In the genomic region with DNA sequence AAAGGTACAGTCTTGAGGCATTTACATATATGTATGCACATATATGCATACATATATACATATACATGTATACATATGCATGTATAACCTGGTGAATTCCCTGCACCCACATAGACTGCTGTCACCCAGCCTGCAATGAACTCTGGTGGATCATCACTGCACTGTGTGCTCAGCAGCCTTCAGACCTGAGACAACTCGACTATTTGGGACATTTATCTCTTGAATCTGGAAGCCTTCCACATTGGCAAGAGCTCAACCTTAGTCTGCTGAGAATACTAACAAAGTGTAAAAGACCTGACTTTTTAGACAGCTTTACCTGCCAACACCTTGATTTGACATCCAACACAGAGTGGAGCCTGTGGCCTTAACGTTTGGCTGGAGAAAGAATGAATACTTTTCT, we compare ENCODE assay signal across 27 cellular contexts.
A peak's percentile ranks its signal among the peaks of the same experiment; 100 is the strongest.
DNase-seq lines count a peak whose midpoint lies in the region; ATAC-seq, FAIRE-seq and TF ChIP-seq lines count a peak whose summit lies in the region.
"Had no signal": no experiment of that assay in that cellular context is flagged by ENCODE, and none has a peak within 500 bp of the region (broad histone marks: within the 10 kb centered on the region; RNA-seq: fewer than 3 reads in every experiment).

No MANE protein-coding gene starts in this region.

- H3K36me3 ChIP-seq in liver (ENCODE audit: control insufficient read depth in 4 of 4, insufficient read depth in 3 of 4, low read depth in 1 of 4, low read length in 3 of 4) (no peaks in the 10 kb centered on the region), HepG2 (replicated peaks in 1 of 2; ENCODE audit: control insufficient read depth in 1 of 2, insufficient read depth in 2 of 2, low read length in 2 of 2) (no peaks in the 10 kb centered on the region)
- H3K36me3 ChIP-seq: BE2C, BLaER1 had no signal

- no peak overlapping the region for H3K4me2 ChIP-seq in HepG2 (ENCODE audit: low read depth, low read length)
- H3K4me2 ChIP-seq: A549, BLaER1 had no signal

- no peak for TF ChIP-seq POLR2A in HepG2 (IDR thresholded peaks at IDR 0.05; ENCODE audit: insufficient read depth in 1 of 2, low read depth in 2 of 2, low read length in 2 of 2)

- intact Hi-C loops in HepG2 (cut with micrococcal nuclease; ENCODE audit: unreplicated experiment) = no loop called here

- H3K27ac Mint-ChIP-seq in mesothelial cell of epicardium = peak overlapping the region; percentile 84
- H3K27ac Mint-ChIP-seq: CD4-positive, alpha-beta memory T cell; CD4-positive, CD25-positive, alpha-beta regulatory T cell; CD8-positive, alpha-beta memory T cell had no signal

- WGBS in liver = 30% methylated on average over 2 of the region's 2 CpGs
- WGBS in HepG2 (ENCODE audit: low lambda C conversion rate) = 0% methylated on average over 2 of the region's 2 CpGs

- no peaks in the 10 kb centered on the region for H3K27me3 Mint-ChIP-seq in mesothelial cell of epicardium (ENCODE audit: low read depth)
- H3K27me3 Mint-ChIP-seq: CD4-positive, alpha-beta memory T cell; CD4-positive, CD25-positive, alpha-beta regulatory T cell; CD8-positive, alpha-beta memory T cell had no signal

- H2AFZ ChIP-seq in HepG2 (ENCODE audit: low read length) = no peak overlapping the region

- BruUV-seq in HepG2 (replicated peaks; lab: Mats Ljungman, UMichigan) = no TSS peak

- peaks cover 0 to 11% (median under 1%) of the 10 kb centered on the region in 4 donors for H3K4me1 ChIP-seq in liver (ENCODE audit: control insufficient read depth in 4 of 4, insufficient read depth in 4 of 4, low read length in 3 of 4)
- no peaks in the 10 kb centered on the region for H3K4me1 ChIP-seq in HepG2 (ENCODE audit: insufficient read depth, low read length)
- H3K4me1 ChIP-seq: A549, BE2C, BLaER1 had no signal

- H3K9ac ChIP-seq in liver (ENCODE audit: low read depth in 1 of 2, low read length in 2 of 2) (no peak overlapping the region), HepG2 (ENCODE audit: insufficient read depth, low read depth, low read length) (no peak overlapping the region)
- H3K9ac ChIP-seq: BLaER1 had no signal

- H3K9me3 Mint-ChIP-seq in mesothelial cell of epicardium = peaks cover 16% of the 10 kb centered on the region

- POLR2A ChIA-PET in HepG2 (lab: Yijun Ruan, JAX) = no interaction called here

- DNase-seq in NCI-H1105 treated with DMSO at 0.1 percent for 48 hours (lab: John Stamatoyannopoulos, UW) = peak; percentile 15
- no peak for DNase-seq in NCI-H1105 (lab: John Stamatoyannopoulos, UW)
- DNase-seq in HepG2 (ENCODE audit: low spot score) = no peak
- no peak for DNase-seq in mesothelial cell of epicardium (ENCODE audit: low spot score in 2 of 2, unreplicated experiment in 2 of 2)
- no peak for DNase-seq in cerebellum (ENCODE audit: low spot score)
- no peak for DNase-seq in AML-193 (lab: John Stamatoyannopoulos, UW)
- DNase-seq: BE2C; C1 segment of cervical spinal cord; CD4-positive, alpha-beta memory T cell; CD4-positive, CD25-positive, alpha-beta regulatory T cell; CD8-positive, alpha-beta memory T cell; COR-L47; DMS 273 treated with DMSO at 0.1 percent for 48 hours; DMS153; DMS53; DMS79; DND-41; EL; GDM1 had no signal

- TF ChIP-seq RAD21 in liver (IDR thresholded peaks at IDR 0.05) (peak in 1 of 2 donors; percentile 43), HepG2 (CRISPR knock-in tag; IDR thresholded peaks at IDR 0.05) (no peak)

- no peaks in the 10 kb centered on the region for H3K79me2 ChIP-seq in HepG2 (ENCODE audit: insufficient read depth, low read length)

- H3K27me3 ChIP-seq in liver (ENCODE audit: control insufficient read depth in 4 of 4, insufficient read depth in 4 of 4, low read length in 3 of 4) = no peaks in the 10 kb centered on the region
- H3K27me3 ChIP-seq in HepG2 (ENCODE audit: control insufficient read depth in 1 of 2, insufficient read depth in 2 of 2, low read length in 2 of 2) = no peaks in the 10 kb centered on the region
- H3K27me3 ChIP-seq: BE2C, BLaER1 had no signal

- peaks cover 25% of the 10 kb centered on the region for H3K4me1 Mint-ChIP-seq in mesothelial cell of epicardium
- H3K4me1 Mint-ChIP-seq: CD14-positive monocyte; CD4-positive, alpha-beta memory T cell; CD4-positive, CD25-positive, alpha-beta regulatory T cell; CD8-positive, alpha-beta memory T cell had no signal

- TF ChIP-seq EP300 in HepG2 (IDR thresholded peaks at IDR 0.05; ENCODE audit: low read depth in 2 of 2, low read length in 2 of 2) = no peak
- no peak for TF ChIP-seq EP300 in HepG2 (CRISPR knock-in tag; IDR thresholded peaks at IDR 0.05; ENCODE audit: borderline replicate concordance)

- peaks cover 7% of the 10 kb centered on the region for H3K36me3 Mint-ChIP-seq in mesothelial cell of epicardium
- H3K36me3 Mint-ChIP-seq: CD14-positive monocyte; CD4-positive, alpha-beta memory T cell; CD4-positive, CD25-positive, alpha-beta regulatory T cell; CD8-positive, alpha-beta memory T cell had no signal

- H3K27ac ChIP-seq in liver (ENCODE audit: low read depth in 1 of 2, low read length in 2 of 2) (peak overlapping the region; percentile 24 to 38), HepG2 (ENCODE audit: extremely low read length, insufficient read depth, low read length) (no peak overlapping the region)
- H3K27ac ChIP-seq: 22Rv1, A549, BLaER1 had no signal

- CTCF ChIA-PET in HepG2 (lab: Yijun Ruan, JAX; ENCODE audit: low intra/inter-chr PET ratio, low total read pairs) = no interaction called here

- in situ Hi-C loops in HepG2 (cut with HindIII; ENCODE audit: extremely low pct_ligation_motif_present, low pct_unique_long_range_greater_than_20kb) = no loop called here

- H3K4me3 ChIP-seq in liver (ENCODE audit: low read depth in 1 of 3, low read length in 3 of 3) (no peak overlapping the region), HepG2 (replicated peaks in 1 of 3; ENCODE audit: insufficient read depth in 1 of 3, low read depth in 2 of 3, low read length in 3 of 3) (no peak overlapping the region)
- H3K4me3 ChIP-seq: A549, BLaER1, GM12878 had no signal

- no peak for TF ChIP-seq CTCF in liver (IDR thresholded peaks at IDR 0.05; ENCODE audit: low read depth, low read length, missing input control)
- TF ChIP-seq CTCF in HepG2 (CRISPR knock-in tag; IDR thresholded peaks at IDR 0.05) = no peak
- no peak for TF ChIP-seq CTCF in mesothelial cell of epicardium (IDR thresholded peaks at IDR 0.05; ENCODE audit: unreplicated experiment)

- H4K20me1 ChIP-seq in HepG2 (ENCODE audit: insufficient read depth, low read length) = no peaks in the 10 kb centered on the region
- H4K20me1 ChIP-seq: BLaER1 had no signal

- peaks cover 0 to 3% (median 0%) of the 10 kb centered on the region in 4 donors for H3K9me3 ChIP-seq in liver (ENCODE audit: control insufficient read depth in 4 of 4, low read length in 3 of 4)
- no peaks in the 10 kb centered on the region for H3K9me3 ChIP-seq in HepG2 (ENCODE audit: low read length)
- H3K9me3 ChIP-seq: A549, BE2C had no signal

- no peak overlapping the region for H3K4me3 Mint-ChIP-seq in mesothelial cell of epicardium
- H3K4me3 Mint-ChIP-seq: CD14-positive monocyte; CD4-positive, alpha-beta memory T cell; CD4-positive, CD25-positive, alpha-beta regulatory T cell; CD8-positive, alpha-beta memory T cell had no signal

- no peak for ATAC-seq in HepG2
- ATAC-seq: A549, GM12878 had no signal

- FAIRE-seq in HepG2 (lab: Jason Lieb, UNC) = no peak
- FAIRE-seq: A549, GM12878, GM12892, GM18507 had no signal

TF ChIP-seq in HepG2, 621 proteins besides CTCF, POLR2A, EP300 and RAD21:
- no peak for TF ChIP-seq DDIT3 (CRISPR knock-in tag; IDR thresholded peaks at IDR 0.05)
- TF ChIP-seq, protein P1, sequence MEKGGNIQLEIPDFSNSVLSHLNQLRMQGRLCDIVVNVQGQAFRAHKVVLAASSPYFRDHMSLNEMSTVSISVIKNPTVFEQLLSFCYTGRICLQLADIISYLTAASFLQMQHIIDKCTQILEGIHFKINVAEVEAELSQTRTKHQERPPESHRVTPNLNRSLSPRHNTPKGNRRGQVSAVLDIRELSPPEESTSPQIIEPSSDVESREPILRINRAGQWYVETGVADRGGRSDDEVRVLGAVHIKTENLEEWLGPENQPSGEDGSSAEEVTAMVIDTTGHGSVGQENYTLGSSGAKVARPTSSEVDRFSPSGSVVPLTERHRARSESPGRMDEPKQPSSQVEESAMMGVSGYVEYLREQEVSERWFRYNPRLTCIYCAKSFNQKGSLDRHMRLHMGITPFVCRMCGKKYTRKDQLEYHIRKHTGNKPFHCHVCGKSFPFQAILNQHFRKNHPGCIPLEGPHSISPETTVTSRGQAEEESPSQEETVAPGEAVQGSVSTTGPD (CRISPR knock-in tag; IDR thresholded peaks at IDR 0.05) = no peak
